Comparison of ENCODE assay signal across 8 cellular contexts in the genomic region with DNA sequence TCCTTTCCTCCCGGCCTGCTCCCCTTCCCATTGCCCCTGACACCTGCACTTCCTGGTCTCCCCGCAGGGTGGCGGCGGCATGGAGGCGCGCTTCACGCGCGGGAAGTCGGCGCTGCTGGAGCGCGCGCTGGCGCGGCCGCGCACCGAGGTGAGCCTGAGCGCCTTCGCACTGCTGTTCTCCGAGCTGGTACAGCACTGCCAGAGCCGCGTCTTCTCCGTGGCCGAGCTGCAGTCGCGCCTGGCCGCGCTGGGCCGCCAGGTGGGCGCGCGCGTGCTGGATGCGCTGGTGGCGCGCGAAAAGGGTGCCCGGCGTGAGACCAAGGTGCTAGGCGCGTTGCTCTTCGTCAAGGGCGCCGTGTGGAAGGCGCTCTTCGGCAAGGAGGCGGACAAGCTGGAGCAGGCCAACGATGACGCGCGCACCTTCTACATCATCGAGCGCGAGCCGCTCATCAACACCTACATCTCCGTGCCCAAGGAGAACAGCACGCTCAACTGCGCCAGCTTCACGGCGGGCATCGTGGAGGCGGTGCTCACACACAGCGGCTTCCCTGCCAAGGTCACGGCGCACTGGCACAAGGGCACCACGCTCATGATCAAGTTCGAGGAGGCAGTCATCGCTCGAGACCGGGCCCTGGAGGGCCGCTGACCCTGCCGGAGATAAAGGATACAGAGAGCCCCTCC. TPM values are rescaled to one million over a fixed set of nuclear protein-coding genes. Genes with fewer than 3 reads are reported as not detected.
DNase-seq lines count a peak whose midpoint lies in the region; ATAC-seq and TF ChIP-seq lines count a peak whose summit lies in the region.

No MANE protein-coding gene starts in this region.

- no peaks in the 10 kb centered on the region for H3K9me3 Mint-ChIP-seq in activated T-cell treated with anti-CD3 and anti-CD28 coated beads, Interleukin-2, amount 50 U/mL, for 24 hours
- H3K9me3 Mint-ChIP-seq in activated naive CD8-positive, alpha-beta T cell treated with anti-CD3 and anti-CD28 coated beads, Interleukin-2, amount 50 U/mL, for 24 hours = no peaks in the 10 kb centered on the region

- no peak overlapping the region for H3K27ac Mint-ChIP-seq in activated T-cell treated with anti-CD3 and anti-CD28 coated beads, Interleukin-2, amount 50 U/mL, for 24 hours
- H3K27ac Mint-ChIP-seq in activated naive CD8-positive, alpha-beta T cell treated with anti-CD3 and anti-CD28 coated beads, Interleukin-2, amount 50 U/mL, for 24 hours = no peak overlapping the region

- peaks cover 0 to 30% of the 10 kb centered on the region in 2 donors for H3K4me1 ChIP-seq in left lung

- peak overlapping the region; percentile 89 for H3K4me3 Mint-ChIP-seq in activated T-cell treated with anti-CD3 and anti-CD28 coated beads, Interleukin-2, amount 50 U/mL, for 24 hours
- peak overlapping the region; percentile 85 for H3K4me3 Mint-ChIP-seq in activated naive CD8-positive, alpha-beta T cell treated with anti-CD3 and anti-CD28 coated beads, Interleukin-2, amount 50 U/mL, for 24 hours

- H3K4me3 ChIP-seq in left lung = peak overlapping the region; percentile 85 to 96

- peaks cover 0 to 44% of the 10 kb centered on the region in 2 donors for H3K36me3 ChIP-seq in left lung

- peaks cover 47% of the 10 kb centered on the region for H3K4me1 Mint-ChIP-seq in activated T-cell treated with anti-CD3 and anti-CD28 coated beads, Interleukin-2, amount 50 U/mL, for 24 hours (ENCODE audit: low read depth)
- H3K4me1 Mint-ChIP-seq in activated naive CD8-positive, alpha-beta T cell treated with anti-CD3 and anti-CD28 coated beads, Interleukin-2, amount 50 U/mL, for 24 hours = peaks cover 46% of the 10 kb centered on the region

- peaks cover 28% of the 10 kb centered on the region for H3K36me3 Mint-ChIP-seq in activated T-cell treated with anti-CD3 and anti-CD28 coated beads, Interleukin-2, amount 50 U/mL, for 24 hours (ENCODE audit: low read depth)
- H3K36me3 Mint-ChIP-seq in activated naive CD8-positive, alpha-beta T cell treated with anti-CD3 and anti-CD28 coated beads, Interleukin-2, amount 50 U/mL, for 24 hours (ENCODE audit: low read depth) = peaks cover 19% of the 10 kb centered on the region

- peaks cover 0 to 20% of the 10 kb centered on the region in 2 donors for H3K27me3 ChIP-seq in left lung

- H3K9me3 ChIP-seq in left lung = no peaks in the 10 kb centered on the region

- TF ChIP-seq CTCF in left lung (IDR thresholded peaks at IDR 0.05) = no peak

- DNase-seq in activated T-cell treated with anti-CD3 and anti-CD28 coated beads, Interleukin-2, amount 50 U/mL, for 24 hours = no peak
- no peak for DNase-seq in activated T-cell treated with anti-CD3 and anti-CD28 coated beads, Interleukin-2, amount 50 U/mL, for 48 hours
- no peak for DNase-seq in activated naive CD8-positive, alpha-beta T cell treated with anti-CD3 and anti-CD28 coated beads, Interleukin-2, amount 50 U/mL, for 24 hours
- DNase-seq in left lung = peak in 1 of 2 donors; percentile 84
- DNase-seq in SK-N-DZ (ENCODE audit: low spot score) = no peak
- no peak for DNase-seq in SHP77 (lab: John Stamatoyannopoulos, UW)

- peaks cover 15% of the 10 kb centered on the region for H3K27me3 Mint-ChIP-seq in activated T-cell treated with anti-CD3 and anti-CD28 coated beads, Interleukin-2, amount 50 U/mL, for 24 hours
- H3K27me3 Mint-ChIP-seq in activated naive CD8-positive, alpha-beta T cell treated with anti-CD3 and anti-CD28 coated beads, Interleukin-2, amount 50 U/mL, for 24 hours = peaks cover 14% of the 10 kb centered on the region

- intact Hi-C loops in left lung (cut with DNase I) = loop anchor here in 1 of 2 donors (10.0 kb wide), 1 partner anchor 112 kb away; no protein-coding TSS in a partner anchor

- ATAC-seq in activated naive CD8-positive, alpha-beta T cell treated with anti-CD3 and anti-CD28 coated beads, Interleukin-2, amount 50 U/mL, for 24 hours = no peak
- ATAC-seq in left lung (no peak), GM18502 (IDR thresholded peaks at IDR 0.05; ENCODE audit: poor library complexity, unreplicated experiment) (no peak)

- peak overlapping the region in 1 of 2 donors; percentile 98 for H3K27ac ChIP-seq in left lung
- peak overlapping the region; percentile 27 for H3K27ac ChIP-seq in temporal lobe (ENCODE audit: low read depth, low read length)

RNA-seq across cellular contexts. Expression of gene TRAPPC5, which starts 1.7 kb away (rescaled TPM):
- total RNA-seq in left lung (100 to 1,000 TPM; 105 to 106 TPM), temporal lobe (12.3 TPM)
- polyA plus RNA-seq in SK-N-DZ (2014; cell fraction: cytosol; rRNA removed) = 93.9 and 110 TPM in 2 replicates
- 81.8 and 91.1 TPM in 2 replicates for polyA plus RNA-seq in SK-N-DZ (2014; cell fraction: nucleus; rRNA removed)

RNA-seq across cellular contexts. Expression of gene MCEMP1, which starts 5.4 kb away (rescaled TPM):
- 100 to 1,000 TPM in 1 of 2 donors, 10 to 100 TPM in 1; 26.4 to 112 TPM for total RNA-seq in left lung
- not detected for total RNA-seq in temporal lobe
- polyA plus RNA-seq in SK-N-DZ (2014; cell fraction: cytosol; rRNA removed) = not detected in 2 replicates
- polyA plus RNA-seq in SK-N-DZ (2014; cell fraction: nucleus; rRNA removed) = not detected in 2 replicates

RNA-seq across cellular contexts. Expression of gene RETN, which starts 13.5 kb away (rescaled TPM):
- total RNA-seq in left lung = 10 to 100 TPM in 1 of 2 donors, 1 to 10 TPM in 1; 3.6 to 22.4 TPM
- 0.98 TPM for total RNA-seq in temporal lobe
- not detected in 2 replicates for polyA plus RNA-seq in SK-N-DZ (2014; cell fraction: cytosol; rRNA removed)
- polyA plus RNA-seq in SK-N-DZ (2014; cell fraction: nucleus; rRNA removed) = not detected in 2 replicates

RNA-seq across cellular contexts. Expression of gene FCER2, which starts 19.6 kb away (rescaled TPM):
- total RNA-seq in left lung = under 1 TPM; 0.58 to 0.73 TPM
- under 0.01 TPM for total RNA-seq in temporal lobe
- polyA plus RNA-seq in SK-N-DZ (2014; cell fraction: cytosol; rRNA removed) = not detected in 2 replicates
- not detected in 2 replicates for polyA plus RNA-seq in SK-N-DZ (2014; cell fraction: nucleus; rRNA removed)

RNA-seq across cellular contexts. Expression of gene STXBP2, which starts 45.4 kb away (rescaled TPM):
- total RNA-seq in left lung = 100 to 1,000 TPM; 153 to 277 TPM
- total RNA-seq in temporal lobe = 4.2 TPM
- 0.58 and 0.74 TPM in 2 replicates for polyA plus RNA-seq in SK-N-DZ (2014; cell fraction: cytosol; rRNA removed)
- 4.6 and 6.9 TPM in 2 replicates for polyA plus RNA-seq in SK-N-DZ (2014; cell fraction: nucleus; rRNA removed)

Comparison
In these comparisons a context has a peak if more than half of its experiments do, and no peak if none do; other contexts are left out.
1. RNA of gene MCEMP1, which starts 5.4 kb away (total RNA-seq): 26.4 to 112 TPM in left lung; not detected in temporal lobe (single experiment); every median in the first group is over 10 times any median in the second.